In genomic region chr17:7323731-7324437, GRCh38 we compare ENCODE assay signal across 6 cellular contexts. TPM values are rescaled to one million over a fixed set of nuclear protein-coding genes. Genes with fewer than 3 reads are reported as not detected.
DNase-seq lines count a peak whose midpoint lies in the region; ATAC-seq and TF ChIP-seq lines count a peak whose summit lies in the region.

No MANE protein-coding gene starts in this region.

- no peak overlapping the region for H3K9ac ChIP-seq in HCT116 (ENCODE audit: low read length)

- no peaks in the 10 kb centered on the region for H3K9me3 ChIP-seq in HCT116 (ENCODE audit: control insufficient read depth in 1 of 2, insufficient read depth in 1 of 2, low read depth in 1 of 2, low read length in 2 of 2)
- no peaks in the 10 kb centered on the region for H3K9me3 ChIP-seq in stomach

- intact Hi-C loops in HCT116 (cut with micrococcal nuclease): no loop called here
- intact Hi-C loops in stomach (cut with DNase I; ENCODE audit: low total_unique reads): no loop called here

- DNase-seq in HCT116 (ENCODE audit: low read depth, low spot score) (no peak), activated T-cell treated with anti-CD3 and anti-CD28 coated beads for 24 hours (ENCODE audit: low read depth) (peak; percentile 55), iPS-NIHi11 (ENCODE audit: low spot score) (peak; percentile 92), stomach (peak; percentile 67), NCI-H2081 treated with DMSO at 0.1 percent for 48 hours (lab: John Stamatoyannopoulos, UW) (no peak)

- TF ChIP-seq POLR2A in HCT116 (IDR thresholded peaks at IDR 0.05; ENCODE audit: borderline replicate concordance, extremely low read depth, insufficient read depth, insufficient read length) (no peak), stomach (IDR thresholded peaks at IDR 0.05) (no peak)

- no peaks in the 10 kb centered on the region for H3K27me3 ChIP-seq in HCT116 (ENCODE audit: insufficient read depth, low read length)
- H3K27me3 ChIP-seq in stomach: no peaks in the 10 kb centered on the region

- peaks cover 20% of the 10 kb centered on the region; the same call in 1 of the 2 replicates for H3K79me2 ChIP-seq in HCT116 (ENCODE audit: insufficient read depth, low read length)

- ATAC-seq in HCT116 (peak; percentile 76), HG03108 (IDR thresholded peaks at IDR 0.05; ENCODE audit: unreplicated experiment) (no peak)

- H3K27ac ChIP-seq in HCT116 (ENCODE audit: low read depth, low read length) (no peak overlapping the region), stomach (no peak overlapping the region)

- BruUV-seq in HCT116 (replicated peaks; lab: Mats Ljungman, UMichigan): no TSS peak

- H3K4me3 ChIP-seq in HCT116 (replicated peaks in 1 of 2; ENCODE audit: low read depth in 1 of 2, low read length in 2 of 2) (no peak overlapping the region), stomach (no peak overlapping the region)

- CTCF ChIA-PET in HCT116 (lab: Charles Lee): interaction anchor here (1.2 kb wide), 1 partner anchor 21 kb away, joined by 4 read pairs; no protein-coding TSS in a partner anchor

- 61 to 66% (median 62%) methylated on average over 23 to 39 of the region's 39 CpGs for WGBS in stomach, 5 donors

- peak in 2 of 3 experiments; percentile 91 to 92; a peak in 5 of 6 replicates for TF ChIP-seq CTCF in HCT116 (IDR thresholded peaks at IDR 0.05 in 2 of 3, conservative IDR thresholded peaks at IDR 0.05 in 1 of 3; ENCODE audit: borderline replicate concordance in 1 of 3, insufficient read depth in 1 of 3, low read depth in 2 of 3, low read length in 2 of 3)
- TF ChIP-seq CTCF in stomach (IDR thresholded peaks at IDR 0.05): peak in 5 of 7 experiments; percentile 46 to 87 (median 84)

- H3K36me3 ChIP-seq in HCT116 (ENCODE audit: control insufficient read depth in 1 of 2, insufficient read depth in 2 of 2, low read length in 2 of 2) (peaks cover 24 to 52% of the 10 kb centered on the region in 2 experiments; a peak in 3 of 4 replicates), stomach (peaks cover 46 to 83% (median 78%) of the 10 kb centered on the region in 4 donors)

- no peaks in the 10 kb centered on the region for H3K9me2 ChIP-seq in HCT116 (ENCODE audit: insufficient read depth)

- RAD21 ChIA-PET in HCT116 (lab: Charles Lee; ENCODE audit: low non-redundant PET in 1 of 2, low total read pairs in 2 of 2, uncharacterized antibody in 2 of 2, unreplicated experiment in 2 of 2): no interaction called here

- no peak for TF ChIP-seq EP300 in stomach (IDR thresholded peaks at IDR 0.05)

- H3K4me1 ChIP-seq in HCT116 (ENCODE audit: control insufficient read depth in 1 of 2, insufficient read depth in 2 of 2, low read length in 2 of 2) (peaks cover 0 to 12% of the 10 kb centered on the region in 2 experiments; a peak in 3 of 4 replicates), stomach (peaks cover 5 to 23% (median 19%) of the 10 kb centered on the region in 4 donors)

- no peak for TF ChIP-seq RAD21 in HCT116 (IDR thresholded peaks at IDR 0.05; ENCODE audit: low read depth)

- POLR2A ChIA-PET in HCT116 (lab: Charles Lee): no interaction called here

- no peak overlapping the region for H2AFZ ChIP-seq in HCT116 (ENCODE audit: low read depth, low read length, poor library complexity, severe bottlenecking)

- no peak overlapping the region for H3K4me2 ChIP-seq in HCT116 (ENCODE audit: low read length)

- H4K20me1 ChIP-seq in HCT116 (ENCODE audit: insufficient read depth): no peaks in the 10 kb centered on the region

TF ChIP-seq in HCT116, 20 proteins besides CTCF, POLR2A, EP300 and RAD21:
- TF ChIP-seq ZFX (IDR thresholded peaks at IDR 0.05) (no peak), ZNF274 (IDR thresholded peaks at IDR 0.05; ENCODE audit: low read depth, low read length) (no peak), YY1 (IDR thresholded peaks at IDR 0.05; ENCODE audit: extremely low read depth, insufficient replicate concordance, low read depth, low read length) (no peak), EZH2 (IDR thresholded peaks at IDR 0.05) (no peak), ZBTB33 (IDR thresholded peaks at IDR 0.05; ENCODE audit: extremely low read depth, insufficient replicate concordance, low read length) (no peak), MAX (IDR thresholded peaks at IDR 0.05) (no peak), SP1 (IDR thresholded peaks at IDR 0.05; ENCODE audit: low read depth) (no peak), REST (IDR thresholded peaks at IDR 0.05; ENCODE audit: low read depth) (no peak), POLR2AphosphoS5 (IDR thresholded peaks at IDR 0.05; ENCODE audit: low read depth, low read length) (no peak), CBX3 (IDR thresholded peaks at IDR 0.05; ENCODE audit: low read depth) (no peak), ELF1 (IDR thresholded peaks at IDR 0.05; ENCODE audit: borderline replicate concordance, low read depth) (no peak)

RNA-seq across cellular contexts. Expression of gene NEURL4, which starts 5.3 kb away (rescaled TPM):
- total RNA-seq in HCT116 (2021; ENCODE audit: unreplicated experiment) (56.9 TPM), stomach (10 to 100 TPM; 17.8 to 84.0 (median 36.4) TPM)
- 33.9 and 34.0 TPM in 2 replicates for polyA plus RNA-seq in HCT116 (2012)
- polyA plus RNA-seq in stomach: 10 to 100 TPM in 2 of 3 donors, 1 to 10 TPM in 1; 6.9 to 22.2 (median 15.6) TPM

RNA-seq across cellular contexts. Expression of gene GPS2, which starts 8.7 kb away (rescaled TPM):
- total RNA-seq in HCT116 (2021; ENCODE audit: unreplicated experiment) (61.3 TPM), stomach (10 to 100 TPM; 23.9 to 91.6 (median 55.9) TPM)
- polyA plus RNA-seq in HCT116 (2012): 83.5 and 89.3 TPM in 2 replicates
- 10 to 100 TPM; 74.3 to 84.9 (median 79.7) TPM for polyA plus RNA-seq in stomach

RNA-seq across cellular contexts. Expression of gene ACAP1, which starts 12.4 kb away (rescaled TPM):
- total RNA-seq in HCT116 (2021; ENCODE audit: unreplicated experiment) (8.8 TPM), stomach (10 to 100 TPM in 4 of 5 donors, 1 to 10 TPM in 1; 8.3 to 33.3 (median 14.7) TPM)
- polyA plus RNA-seq in HCT116 (2012): 22.2 and 28.1 TPM in 2 replicates
- 1 to 10 TPM; 4.4 to 6.4 (median 6.2) TPM for polyA plus RNA-seq in stomach

RNA-seq across cellular contexts. Expression of gene EIF5A, which starts 16.5 kb away (rescaled TPM):
- total RNA-seq in HCT116 (2021; ENCODE audit: unreplicated experiment) (1,139 TPM), stomach (100 to 1,000 TPM in 4 of 5 donors, 10 to 100 TPM in 1; 86.9 to 189 (median 137) TPM)
- 996 and 1,140 TPM in 2 replicates for polyA plus RNA-seq in HCT116 (2012)
- polyA plus RNA-seq in stomach: 100 to 1,000 TPM; 341 to 438 (median 394) TPM

RNA-seq across cellular contexts. Expression of gene KCTD11, which starts 28.1 kb away (rescaled TPM):
- 5.4 TPM for total RNA-seq in HCT116 (2021; ENCODE audit: unreplicated experiment)
- polyA plus RNA-seq in HCT116 (2012): 8.4 and 10.3 TPM in 2 replicates
- total RNA-seq in stomach: 10 to 100 TPM in 1 of 5 donors, 1 to 10 TPM in 3, under 1 TPM in 1; 0.58 to 11.0 (median 3.5) TPM
- 10 to 100 TPM in 1 of 3 donors, 1 to 10 TPM in 2; 8.9 to 14.1 (median 9.4) TPM for polyA plus RNA-seq in stomach

Comparison
In these comparisons a context has a peak if more than half of its experiments do, and no peak if none do; other contexts are left out.
1. DNase-seq: peak in activated T-cell treated with anti-CD3 and anti-CD28 coated beads for 24 hours (single experiment), iPS-NIHi11 (single experiment) and stomach (single experiment); none in HCT116 (single experiment) and NCI-H2081 treated with DMSO at 0.1 percent for 48 hours (single experiment).